Comparison of ENCODE assay signal across 1 cellular context in genomic region chr9:69186841-69187611, GRCh38.
A peak's percentile ranks its signal among the peaks of the same experiment; 100 is the strongest.
TF ChIP-seq lines count a peak whose summit lies in the region.

No MANE protein-coding gene starts in this region.

TF ChIP-seq in K562, 482 proteins besides CTCF, POLR2A, EP300 and RAD21 (continued from another document and continues in another):
- TF ChIP-seq ZBTB40 (IDR thresholded peaks at IDR 0.05) (no peak), ZBTB40 (CRISPR knock-in tag; IDR thresholded peaks at IDR 0.05) (no peak), ESRRB (CRISPR knock-in tag; IDR thresholded peaks at IDR 0.05; ENCODE audit: borderline replicate concordance) (no peak), YY1 (IDR thresholded peaks at IDR 0.05; ENCODE audit: borderline replicate concordance in 1 of 3, control insufficient read depth in 1 of 3, extremely low read depth in 1 of 3, insufficient read depth in 3 of 3, insufficient read length in 1 of 3, insufficient replicate concordance in 2 of 3, low read depth in 1 of 3, low read length in 2 of 3) (no peak), SMAD2 (IDR thresholded peaks at IDR 0.05; ENCODE audit: low read depth, low read length) (no peak), ZNF316 (IDR thresholded peaks at IDR 0.05) (peak; percentile 15; the same call in 1 of the 2 replicates), ZBTB5 (IDR thresholded peaks at IDR 0.05) (no peak), ZNF407 (IDR thresholded peaks at IDR 0.05; ENCODE audit: low read depth) (no peak), CBX5 (IDR thresholded peaks at IDR 0.05; ENCODE audit: borderline replicate concordance, low read depth) (no peak), ZNF444 (CRISPR knock-in tag; IDR thresholded peaks at IDR 0.05) (no peak), TAF15 (IDR thresholded peaks at IDR 0.05; ENCODE audit: low read depth, low read length) (no peak), RFX7 (CRISPR knock-in tag; IDR thresholded peaks at IDR 0.05) (no peak), STAT5B (CRISPR knock-in tag; IDR thresholded peaks at IDR 0.05) (no peak), GATA2 (CRISPR knock-in tag; IDR thresholded peaks at IDR 0.05) (peak; percentile 82), TFAP4 (CRISPR knock-in tag; IDR thresholded peaks at IDR 0.05; ENCODE audit: borderline replicate concordance) (no peak), NFE2L1 (tag; IDR thresholded peaks at IDR 0.05; ENCODE audit: borderline replicate concordance, low read depth) (no peak), RBFOX2 (IDR thresholded peaks at IDR 0.05; ENCODE audit: low read depth, low read length) (no peak), MNT (conservative IDR thresholded peaks at IDR 0.05) (peak; percentile 15 to 48; a peak in 2 of 4 replicates), MAZ (CRISPR knock-in tag; conservative IDR thresholded peaks at IDR 0.05 in 1 of 2, IDR thresholded peaks at IDR 0.05 in 1 of 2) (no peak), ZSCAN29 (IDR thresholded peaks at IDR 0.05) (no peak), JUN (IDR thresholded peaks at IDR 0.05; ENCODE audit: borderline replicate concordance, low read depth, low read length) (0 out of 2 replicates have a peak, but pooled peaks have one; percentile 12), JUN (CRISPR knock-in tag; IDR thresholded peaks at IDR 0.05; ENCODE audit: borderline replicate concordance) (no peak), GMEB1 (CRISPR knock-in tag; IDR thresholded peaks at IDR 0.05) (no peak), RBM25 (IDR thresholded peaks at IDR 0.05; ENCODE audit: low read depth, low read length, severe bottlenecking) (no peak), POLR2B (IDR thresholded peaks at IDR 0.05; ENCODE audit: low read depth, partially characterized antibody) (no peak), PML (IDR thresholded peaks at IDR 0.05; ENCODE audit: low read length) (peak; percentile 49; the same call in 1 of the 2 replicates), SMAD3 (CRISPR knock-in tag; conservative IDR thresholded peaks at IDR 0.05) (no peak), MECOM (CRISPR knock-in tag; IDR thresholded peaks at IDR 0.05) (no peak), ZNF277 (CRISPR knock-in tag; IDR thresholded peaks at IDR 0.05; ENCODE audit: borderline replicate concordance) (no peak), CHD1 (IDR thresholded peaks at IDR 0.05; ENCODE audit: low read length) (no peak), ZNF175 (CRISPR knock-in tag; IDR thresholded peaks at IDR 0.05; ENCODE audit: low read depth) (no peak), MXI1 (IDR thresholded peaks at IDR 0.05; ENCODE audit: low read depth, low read length) (no peak), RBM14 (IDR thresholded peaks at IDR 0.05; ENCODE audit: borderline replicate concordance, insufficient read depth, low read depth, low read length) (no peak)
